ENCODE assay signal across 8 cellular contexts in genomic region chr7:151060113-151060415, GRCh38. TPM values are rescaled to one million over a fixed set of nuclear protein-coding genes. Genes with fewer than 3 reads are reported as not detected.
DNase-seq lines count a peak whose midpoint lies in the region; FAIRE-seq and TF ChIP-seq lines count a peak whose summit lies in the region.

No MANE protein-coding gene starts in this region.

- no peak for TF ChIP-seq CTCF in astrocyte (IDR thresholded peaks at IDR 0.05; ENCODE audit: insufficient read depth, low read depth, low read length)
- no peak for TF ChIP-seq CTCF in lower leg skin (IDR thresholded peaks at IDR 0.05)
- peak; percentile 6 for TF ChIP-seq CTCF in type B pancreatic cell (conservative IDR thresholded peaks at IDR 0.05)

- intact Hi-C loops in activated naive CD4-positive, alpha-beta T cell treated with anti-CD3 and anti-CD28 coated beads for 36 hours (cut with micrococcal nuclease): no loop called here
- intact Hi-C loops in lower leg skin (cut with DNase I; ENCODE audit: low total_unique reads): no loop called here

- H3K36me3 Mint-ChIP-seq in activated naive CD4-positive, alpha-beta T cell treated with anti-CD3 and anti-CD28 coated beads for 36 hours (ENCODE audit: low read depth): no peaks in the 10 kb centered on the region
- H3K36me3 Mint-ChIP-seq in astrocyte (ENCODE audit: low read depth, unreplicated experiment) (peaks cover 5% of the 10 kb centered on the region), type B pancreatic cell (no peaks in the 10 kb centered on the region)

- no peak overlapping the region for H3K27ac Mint-ChIP-seq in activated naive CD4-positive, alpha-beta T cell treated with anti-CD3 and anti-CD28 coated beads for 36 hours
- H3K27ac Mint-ChIP-seq in astrocyte (ENCODE audit: unreplicated experiment) (peak overlapping the region; percentile 83), type B pancreatic cell (peak overlapping the region; percentile 48)

- peaks cover 2% of the 10 kb centered on the region for H3K36me3 ChIP-seq in astrocyte (ENCODE audit: insufficient read depth, low read length)

- H3K27me3 ChIP-seq in astrocyte (ENCODE audit: insufficient read depth, low read length): no peaks in the 10 kb centered on the region

- no peak for FAIRE-seq in astrocyte (lab: Jason Lieb, UNC)

- CTCF ChIA-PET in activated naive CD4-positive, alpha-beta T cell treated with anti-CD3 and anti-CD28 coated beads for 36 hours (lab: Charles Lee): interaction anchor here (0.7 to 1.6 kb wide), 3 partner anchors 13 to 191 kb away, joined by 3 to 9 read pairs (median 7); no protein-coding TSS in a partner anchor

- WGBS in lower leg skin, 2 donors: 0 to 1% methylated on average over 13 to 17 of the region's 17 CpGs

- peak overlapping the region; percentile 93 for H3K27ac ChIP-seq in astrocyte (ENCODE audit: low read depth, low read length)

- H3K9ac ChIP-seq in astrocyte (ENCODE audit: low read length): peak overlapping the region; percentile 81

- DNase-seq in activated naive CD4-positive, alpha-beta T cell treated with anti-CD3 and anti-CD28 coated beads for 36 hours: no peak
- DNase-seq in activated naive CD4-positive, alpha-beta T cell treated with Interleukin-2 at 50 U/mL for 16 hours: no peak
- DNase-seq in astrocyte (ENCODE audit: low read depth) (no peak), lower leg skin (ENCODE audit: low spot score in 2 of 2) (no peak), type B pancreatic cell (ENCODE audit: extremely low spot score, unreplicated experiment) (no peak), COLO668 (lab: John Stamatoyannopoulos, UW; ENCODE audit: unreplicated experiment) (no peak), SK-N-DZ (ENCODE audit: low spot score) (no peak), T-helper 9 cell (no peak)

- peaks cover 54% of the 10 kb centered on the region for H3K4me1 ChIP-seq in astrocyte (ENCODE audit: insufficient read depth, low read length)

- H3K4me3 ChIP-seq in astrocyte (ENCODE audit: insufficient read depth, low read depth, low read length): peak overlapping the region; percentile 80
- H3K4me3 ChIP-seq in lower leg skin (ENCODE audit: low read depth, poor library complexity, severe bottlenecking): peak overlapping the region; percentile 68

- H3K9me3 ChIP-seq in astrocyte (ENCODE audit: insufficient read depth, low read depth, low read length): no peaks in the 10 kb centered on the region

- peaks cover 46% of the 10 kb centered on the region for H3K79me2 ChIP-seq in astrocyte (ENCODE audit: insufficient read depth, low read length)

- H3K9me3 Mint-ChIP-seq in activated naive CD4-positive, alpha-beta T cell treated with anti-CD3 and anti-CD28 coated beads for 36 hours: no peaks in the 10 kb centered on the region
- no peaks in the 10 kb centered on the region for H3K9me3 Mint-ChIP-seq in astrocyte (ENCODE audit: unreplicated experiment)
- H3K9me3 Mint-ChIP-seq in type B pancreatic cell: no peaks in the 10 kb centered on the region

- no peak for TF ChIP-seq POLR2A in lower leg skin (IDR thresholded peaks at IDR 0.05)

- H2AFZ ChIP-seq in astrocyte (ENCODE audit: low read depth, low read length): no peak overlapping the region

- peaks cover 35% of the 10 kb centered on the region for H3K4me1 Mint-ChIP-seq in activated naive CD4-positive, alpha-beta T cell treated with anti-CD3 and anti-CD28 coated beads for 36 hours (ENCODE audit: low read depth)
- H3K4me1 Mint-ChIP-seq in astrocyte (ENCODE audit: low read depth, unreplicated experiment): peaks cover 31% of the 10 kb centered on the region
- H3K4me1 Mint-ChIP-seq in type B pancreatic cell (ENCODE audit: unreplicated experiment): peaks cover 38% of the 10 kb centered on the region

- peak overlapping the region; percentile 85 for H3K4me3 Mint-ChIP-seq in activated naive CD4-positive, alpha-beta T cell treated with anti-CD3 and anti-CD28 coated beads for 36 hours
- peak overlapping the region; percentile 94 for H3K4me3 Mint-ChIP-seq in astrocyte (ENCODE audit: unreplicated experiment)
- peak overlapping the region; percentile 98 for H3K4me3 Mint-ChIP-seq in type B pancreatic cell

- H3K27me3 Mint-ChIP-seq in activated naive CD4-positive, alpha-beta T cell treated with anti-CD3 and anti-CD28 coated beads for 36 hours (ENCODE audit: low read depth): no peaks in the 10 kb centered on the region
- H3K27me3 Mint-ChIP-seq in astrocyte (ENCODE audit: low read depth, unreplicated experiment) (no peaks in the 10 kb centered on the region), type B pancreatic cell (no peaks in the 10 kb centered on the region)

- peaks cover 47% of the 10 kb centered on the region for H4K20me1 ChIP-seq in astrocyte (ENCODE audit: insufficient read depth, low read length)

- H3K4me2 ChIP-seq in astrocyte (ENCODE audit: low read length): peak overlapping the region; percentile 91

RNA-seq across cellular contexts. Expression of gene SLC4A2, which starts 0.7 kb away (rescaled TPM):
- total RNA-seq in activated naive CD4-positive, alpha-beta T cell treated with anti-CD3 and anti-CD28 coated beads for 36 hours: 10 to 100 TPM; 25.6 to 29.7 TPM
- total RNA-seq in astrocyte (302 and 351 TPM in 2 replicates), lower leg skin (10 to 100 TPM; 56.3 to 83.5 (median 67.7) TPM), type B pancreatic cell (ENCODE audit: low replicate concordance) (144 and 150 TPM in 2 replicates)
- 69.8 and 71.2 TPM in 2 replicates for polyA plus RNA-seq in SK-N-DZ (2014; cell fraction: cytosol; rRNA removed)
- 202 and 231 TPM in 2 replicates for polyA plus RNA-seq in SK-N-DZ (2014; cell fraction: nucleus; rRNA removed)

RNA-seq across cellular contexts. Expression of gene CDK5, which starts 2.4 kb away (rescaled TPM):
- 10 to 100 TPM in 1 of 2 experiments, 1 to 10 TPM in 1; 10.0 to 10.1 TPM for total RNA-seq in activated naive CD4-positive, alpha-beta T cell treated with anti-CD3 and anti-CD28 coated beads for 36 hours
- total RNA-seq in astrocyte: 47.9 and 55.1 TPM in 2 replicates
- 10 to 100 TPM in 1 of 4 donors, 1 to 10 TPM in 3; 3.9 to 13.7 (median 7.2) TPM for total RNA-seq in lower leg skin
- total RNA-seq in type B pancreatic cell (ENCODE audit: low replicate concordance): 20.4 and 20.5 TPM in 2 replicates
- 49.6 and 52.8 TPM in 2 replicates for polyA plus RNA-seq in SK-N-DZ (2014; cell fraction: cytosol; rRNA removed)
- polyA plus RNA-seq in SK-N-DZ (2014; cell fraction: nucleus; rRNA removed): 29.4 and 30.2 TPM in 2 replicates

RNA-seq across cellular contexts. Expression of gene ASIC3, which starts 11.7 kb away (rescaled TPM):
- 1 to 10 TPM; 6.8 to 7.9 TPM for total RNA-seq in activated naive CD4-positive, alpha-beta T cell treated with anti-CD3 and anti-CD28 coated beads for 36 hours
- total RNA-seq in astrocyte: 3.9 and 5.9 TPM in 2 replicates
- total RNA-seq in lower leg skin: 1 to 10 TPM; 2.3 to 2.9 (median 2.5) TPM
- total RNA-seq in type B pancreatic cell (ENCODE audit: low replicate concordance): 2.2 and 4.4 TPM in 2 replicates
- 0.51 and 0.56 TPM in 2 replicates for polyA plus RNA-seq in SK-N-DZ (2014; cell fraction: cytosol; rRNA removed)
- polyA plus RNA-seq in SK-N-DZ (2014; cell fraction: nucleus; rRNA removed): 3.7 and 9.3 TPM in 2 replicates

RNA-seq across cellular contexts. Expression of gene FASTK, which starts 20.5 kb away (rescaled TPM):
- 10 to 100 TPM; 43.6 to 45.7 TPM for total RNA-seq in activated naive CD4-positive, alpha-beta T cell treated with anti-CD3 and anti-CD28 coated beads for 36 hours
- total RNA-seq in astrocyte (56.1 and 61.6 TPM in 2 replicates), lower leg skin (10 to 100 TPM; 47.4 to 80.7 (median 69.0) TPM), type B pancreatic cell (ENCODE audit: low replicate concordance) (100 and 118 TPM in 2 replicates)
- polyA plus RNA-seq in SK-N-DZ (2014; cell fraction: cytosol; rRNA removed): 55.5 and 82.6 TPM in 2 replicates
- polyA plus RNA-seq in SK-N-DZ (2014; cell fraction: nucleus; rRNA removed): 652 and 657 TPM in 2 replicates

RNA-seq across cellular contexts. Expression of gene TMUB1, which starts 23.2 kb away (rescaled TPM):
- total RNA-seq in activated naive CD4-positive, alpha-beta T cell treated with anti-CD3 and anti-CD28 coated beads for 36 hours: 10 to 100 TPM; 30.2 to 35.0 TPM
- total RNA-seq in astrocyte: 42.9 and 44.9 TPM in 2 replicates
- 10 to 100 TPM; 58.5 to 61.7 (median 60.4) TPM for total RNA-seq in lower leg skin
- total RNA-seq in type B pancreatic cell (ENCODE audit: low replicate concordance): 37.9 and 41.7 TPM in 2 replicates
- 52.2 and 58.3 TPM in 2 replicates for polyA plus RNA-seq in SK-N-DZ (2014; cell fraction: cytosol; rRNA removed)
- polyA plus RNA-seq in SK-N-DZ (2014; cell fraction: nucleus; rRNA removed): 59.4 and 92.4 TPM in 2 replicates
